15 cellular contexts compared by ENCODE assay signal in genomic region chr2:28595323-28595722, GRCh38.
DNase-seq lines count a peak whose midpoint lies in the region; ATAC-seq and TF ChIP-seq lines count a peak whose summit lies in the region.
"Had no signal": no experiment of that assay in that cellular context is flagged by ENCODE, and none has a peak within 500 bp of the region (broad histone marks: within the 10 kb centered on the region; RNA-seq: fewer than 3 reads in every experiment).

No MANE protein-coding gene starts in this region.

- no peak for TF ChIP-seq EP300 in upper lobe of left lung (IDR thresholded peaks at IDR 0.05)

- no peaks in the 10 kb centered on the region for H3K27me3 ChIP-seq in duodenal mucosa (ENCODE audit: control insufficient read depth in 1 of 2, insufficient read depth in 2 of 2, low read length in 2 of 2)
- H3K27me3 ChIP-seq in upper lobe of left lung: no peaks in the 10 kb centered on the region

- H3K27me3 Mint-ChIP-seq in activated naive CD8-positive, alpha-beta T cell treated with anti-CD3 and anti-CD28 coated beads, Interleukin-2, amount 50 U/mL, for 24 hours: no peaks in the 10 kb centered on the region
- H3K27me3 Mint-ChIP-seq in activated naive CD8-positive, alpha-beta T cell treated with anti-CD3 and anti-CD28 coated beads for 36 hours: peaks cover 4% of the 10 kb centered on the region
- no peaks in the 10 kb centered on the region for H3K27me3 Mint-ChIP-seq in natural killer cell treated with Interleukin-12 subunit alpha and Interleukin-12 subunit beta and Interleukin-15 and Interleukin-18, amount 100 ng/mL, for 72 hours
- H3K27me3 Mint-ChIP-seq in nephron progenitor cell (ENCODE audit: low read depth, poor library complexity): peaks cover 6% of the 10 kb centered on the region

- TF ChIP-seq POLR2A in upper lobe of left lung (IDR thresholded peaks at IDR 0.05): no peak

- no peak overlapping the region for H3K9ac ChIP-seq in duodenal mucosa (ENCODE audit: low read depth in 1 of 2, low read length in 2 of 2)
- H3K9ac ChIP-seq: SK-N-SH had no signal

- no peak for DNase-seq in activated naive CD8-positive, alpha-beta T cell treated with anti-CD3 and anti-CD28 coated beads, Interleukin-2, amount 50 U/mL, for 24 hours
- no peak for DNase-seq in activated naive CD8-positive, alpha-beta T cell treated with anti-CD3 and anti-CD28 coated beads for 36 hours
- DNase-seq in natural killer cell treated with Interleukin-12 subunit alpha and Interleukin-12 subunit beta and Interleukin-15 and Interleukin-18, amount 100 ng/mL, for 72 hours (ENCODE audit: low spot score): no peak
- DNase-seq in upper lobe of left lung (no peak), RPMI8226 (no peak), nephron progenitor cell (no peak)
- DNase-seq: 8988T; COR-L47; GDM1; retina; SK-N-SH; stimulated activated CD4-positive, alpha-beta T cell treated with anti-CD3 and anti-CD28 coated beads, Interleukin-4, amount 100 ng/mL, for 24 hours; stimulated activated naive CD4-positive, alpha-beta T cell treated with Interleukin-2 at 50 U/mL for 16 hours had no signal

- H3K36me3 Mint-ChIP-seq in activated naive CD8-positive, alpha-beta T cell treated with anti-CD3 and anti-CD28 coated beads, Interleukin-2, amount 50 U/mL, for 24 hours (ENCODE audit: low read depth): no peaks in the 10 kb centered on the region
- no peaks in the 10 kb centered on the region for H3K36me3 Mint-ChIP-seq in activated naive CD8-positive, alpha-beta T cell treated with anti-CD3 and anti-CD28 coated beads for 36 hours
- no peaks in the 10 kb centered on the region for H3K36me3 Mint-ChIP-seq in natural killer cell treated with Interleukin-12 subunit alpha and Interleukin-12 subunit beta and Interleukin-15 and Interleukin-18, amount 100 ng/mL, for 72 hours
- H3K36me3 Mint-ChIP-seq in nephron progenitor cell (ENCODE audit: low read depth): no peaks in the 10 kb centered on the region

- H3K4me3 Mint-ChIP-seq in activated naive CD8-positive, alpha-beta T cell treated with anti-CD3 and anti-CD28 coated beads, Interleukin-2, amount 50 U/mL, for 24 hours: no peak overlapping the region
- H3K4me3 Mint-ChIP-seq in activated naive CD8-positive, alpha-beta T cell treated with anti-CD3 and anti-CD28 coated beads for 36 hours: no peak overlapping the region
- no peak overlapping the region for H3K4me3 Mint-ChIP-seq in natural killer cell treated with Interleukin-12 subunit alpha and Interleukin-12 subunit beta and Interleukin-15 and Interleukin-18, amount 100 ng/mL, for 72 hours
- H3K4me3 Mint-ChIP-seq in nephron progenitor cell: no peak overlapping the region

- TF ChIP-seq CTCF in upper lobe of left lung (IDR thresholded peaks at IDR 0.05): no peak
- no peak for TF ChIP-seq CTCF in nephron progenitor cell (IDR thresholded peaks at IDR 0.05)

- H3K27ac ChIP-seq in duodenal mucosa (ENCODE audit: low read depth, low read length) (peak overlapping the region; percentile 22), upper lobe of left lung (peak overlapping the region; percentile 68 to 83 (median 76))

- H3K4me1 ChIP-seq in duodenal mucosa (ENCODE audit: control insufficient read depth in 1 of 2, insufficient read depth in 2 of 2, low read length in 2 of 2) (peaks cover 13 to 20% of the 10 kb centered on the region in 2 donors), upper lobe of left lung (peaks cover 12 to 13% (median 12%) of the 10 kb centered on the region in 4 donors)

- 79 to 86% methylated on average over 4 of the region's 4 CpGs for WGBS in upper lobe of left lung, 2 donors

- H3K4me3 ChIP-seq in duodenal mucosa (ENCODE audit: low read depth in 1 of 2, low read length in 2 of 2) (no peak overlapping the region), upper lobe of left lung (no peak overlapping the region)

- no peaks in the 10 kb centered on the region for H3K9me3 Mint-ChIP-seq in activated naive CD8-positive, alpha-beta T cell treated with anti-CD3 and anti-CD28 coated beads, Interleukin-2, amount 50 U/mL, for 24 hours
- no peaks in the 10 kb centered on the region for H3K9me3 Mint-ChIP-seq in activated naive CD8-positive, alpha-beta T cell treated with anti-CD3 and anti-CD28 coated beads for 36 hours
- no peaks in the 10 kb centered on the region for H3K9me3 Mint-ChIP-seq in natural killer cell treated with Interleukin-12 subunit alpha and Interleukin-12 subunit beta and Interleukin-15 and Interleukin-18, amount 100 ng/mL, for 72 hours
- H3K9me3 Mint-ChIP-seq in nephron progenitor cell: no peaks in the 10 kb centered on the region

- H3K27ac Mint-ChIP-seq in activated naive CD8-positive, alpha-beta T cell treated with anti-CD3 and anti-CD28 coated beads, Interleukin-2, amount 50 U/mL, for 24 hours: peak overlapping the region; percentile 58
- no peak overlapping the region for H3K27ac Mint-ChIP-seq in activated naive CD8-positive, alpha-beta T cell treated with anti-CD3 and anti-CD28 coated beads for 36 hours
- peak overlapping the region; percentile 77 to 95 for H3K27ac Mint-ChIP-seq in natural killer cell treated with Interleukin-12 subunit alpha and Interleukin-12 subunit beta and Interleukin-15 and Interleukin-18, amount 100 ng/mL, for 72 hours
- H3K27ac Mint-ChIP-seq in nephron progenitor cell: no peak overlapping the region

- H3K36me3 ChIP-seq in duodenal mucosa (ENCODE audit: control insufficient read depth in 1 of 2, insufficient read depth in 2 of 2, low read length in 2 of 2) (no peaks in the 10 kb centered on the region), upper lobe of left lung (no peaks in the 10 kb centered on the region)

- ATAC-seq in activated naive CD8-positive, alpha-beta T cell treated with anti-CD3 and anti-CD28 coated beads, Interleukin-2, amount 50 U/mL, for 24 hours: no peak
- no peak for ATAC-seq in natural killer cell treated with Interleukin-12 subunit alpha and Interleukin-12 subunit beta and Interleukin-15 and Interleukin-18, amount 100 ng/mL, for 72 hours
- ATAC-seq in upper lobe of left lung (ENCODE audit: low FRiP score in 2 of 2) (no peak), GM21528 (IDR thresholded peaks at IDR 0.05; ENCODE audit: low FRiP score, unreplicated experiment) (no peak)

- H3K9me3 ChIP-seq in duodenal mucosa (ENCODE audit: control insufficient read depth in 1 of 2, low read length in 2 of 2) (no peaks in the 10 kb centered on the region), upper lobe of left lung (no peaks in the 10 kb centered on the region)
- H3K9me3 ChIP-seq: SK-N-SH had no signal

- peaks cover 14% of the 10 kb centered on the region for H3K4me1 Mint-ChIP-seq in activated naive CD8-positive, alpha-beta T cell treated with anti-CD3 and anti-CD28 coated beads, Interleukin-2, amount 50 U/mL, for 24 hours
- H3K4me1 Mint-ChIP-seq in activated naive CD8-positive, alpha-beta T cell treated with anti-CD3 and anti-CD28 coated beads for 36 hours: peaks cover 14% of the 10 kb centered on the region
- H3K4me1 Mint-ChIP-seq in natural killer cell treated with Interleukin-12 subunit alpha and Interleukin-12 subunit beta and Interleukin-15 and Interleukin-18, amount 100 ng/mL, for 72 hours (ENCODE audit: low read depth in 2 of 2): peaks cover 14 to 16% of the 10 kb centered on the region in 2 donors
- H3K4me1 Mint-ChIP-seq in nephron progenitor cell: peaks cover 64% of the 10 kb centered on the region

Comparison
In these comparisons a context has a peak if more than half of its experiments do, and no peak if none do; other contexts are left out.
1. H3K27ac Mint-ChIP-seq: peak in activated naive CD8-positive, alpha-beta T cell treated with anti-CD3 and anti-CD28 coated beads, Interleukin-2, amount 50 U/mL, for 24 hours (single experiment) and natural killer cell treated with Interleukin-12 subunit alpha and Interleukin-12 subunit beta and Interleukin-15 and Interleukin-18, amount 100 ng/mL, for 72 hours (2 of 2); none in activated naive CD8-positive, alpha-beta T cell treated with anti-CD3 and anti-CD28 coated beads for 36 hours (single experiment) and nephron progenitor cell (single experiment).